In the genomic region with DNA sequence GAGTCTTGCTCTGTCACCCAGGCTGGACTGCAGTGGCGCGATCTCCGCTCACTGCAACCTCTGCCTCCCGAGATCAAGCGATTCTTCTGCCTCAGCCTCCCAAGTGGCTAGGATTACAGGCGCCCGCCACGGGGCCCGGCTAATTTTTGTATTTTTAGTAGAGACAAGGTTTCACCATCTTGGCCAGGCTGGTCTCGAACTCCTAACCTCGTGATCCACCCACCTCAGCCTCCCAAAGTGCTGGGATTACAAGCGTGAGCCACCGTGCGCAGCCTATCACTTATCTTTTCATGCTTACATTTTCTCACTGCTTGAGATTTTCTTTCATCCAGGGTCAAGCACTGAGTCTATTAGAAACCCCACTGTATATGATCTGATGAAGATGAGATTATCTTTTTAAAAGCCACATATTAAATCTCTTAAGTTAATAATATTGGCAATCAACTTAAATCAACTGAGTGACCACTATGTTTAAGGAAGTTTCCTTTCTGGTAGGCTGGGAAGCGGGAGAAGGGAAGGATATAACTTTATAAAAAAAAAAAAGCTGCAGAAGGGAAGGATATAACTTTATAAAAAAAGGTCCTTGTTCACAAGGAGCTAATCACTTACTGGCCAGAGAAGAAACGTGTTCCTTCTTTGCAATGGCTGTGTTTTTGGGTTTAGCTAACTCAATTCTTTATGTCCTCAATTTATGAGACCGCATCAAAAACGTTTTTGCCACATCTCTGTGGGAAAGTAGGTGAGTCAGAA, we compare ENCODE assay signal across 8 cellular contexts. TPM values are rescaled to one million over a fixed set of nuclear protein-coding genes. Genes with fewer than 3 reads are reported as not detected.
A peak's percentile ranks its signal among the peaks of the same experiment; 100 is the strongest.
DNase-seq lines count a peak whose midpoint lies in the region; ATAC-seq lines count a peak whose summit lies in the region.

No MANE protein-coding gene starts in this region.

- no peaks in the 10 kb centered on the region for H3K27me3 Mint-ChIP-seq in stimulated activated naive CD8-positive, alpha-beta T cell treated with anti-CD3 and anti-CD28 coated beads, Interleukin-15, Interleukin-2, amounts not matched to agents 100 ng/mL and 50 ng/mL, for 24 hours
- H3K27me3 Mint-ChIP-seq in activated naive CD8-positive, alpha-beta T cell treated with anti-CD3 and anti-CD28 coated beads, Interleukin-2, amount 10 ng/mL, durations not matched to agents 7 days and 5 days = no peaks in the 10 kb centered on the region

- peaks cover 34% of the 10 kb centered on the region for H3K4me1 Mint-ChIP-seq in stimulated activated naive CD8-positive, alpha-beta T cell treated with anti-CD3 and anti-CD28 coated beads, Interleukin-15, Interleukin-2, amounts not matched to agents 100 ng/mL and 50 ng/mL, for 24 hours (ENCODE audit: low read depth)
- peaks cover 13% of the 10 kb centered on the region for H3K4me1 Mint-ChIP-seq in activated naive CD8-positive, alpha-beta T cell treated with anti-CD3 and anti-CD28 coated beads, Interleukin-2, amount 10 ng/mL, durations not matched to agents 7 days and 5 days

- peaks cover 24% of the 10 kb centered on the region for H3K4me1 ChIP-seq in mononuclear cell (ENCODE audit: insufficient read depth, low read length)

- peak overlapping the region; percentile 99 for H3K27ac Mint-ChIP-seq in stimulated activated naive CD8-positive, alpha-beta T cell treated with anti-CD3 and anti-CD28 coated beads, Interleukin-15, Interleukin-2, amounts not matched to agents 100 ng/mL and 50 ng/mL, for 24 hours
- H3K27ac Mint-ChIP-seq in activated naive CD8-positive, alpha-beta T cell treated with anti-CD3 and anti-CD28 coated beads, Interleukin-2, amount 10 ng/mL, durations not matched to agents 7 days and 5 days = peak overlapping the region; percentile 100

- H3K4me3 ChIP-seq in mononuclear cell (ENCODE audit: low read length) = peak overlapping the region; percentile 96

- H3K4me3 Mint-ChIP-seq in stimulated activated naive CD8-positive, alpha-beta T cell treated with anti-CD3 and anti-CD28 coated beads, Interleukin-15, Interleukin-2, amounts not matched to agents 100 ng/mL and 50 ng/mL, for 24 hours = peak overlapping the region; percentile 95
- peak overlapping the region; percentile 92 for H3K4me3 Mint-ChIP-seq in activated naive CD8-positive, alpha-beta T cell treated with anti-CD3 and anti-CD28 coated beads, Interleukin-2, amount 10 ng/mL, durations not matched to agents 7 days and 5 days

- ATAC-seq in stimulated activated naive CD8-positive, alpha-beta T cell treated with anti-CD3 and anti-CD28 coated beads, Interleukin-15, Interleukin-2, amounts not matched to agents 100 U/mL and 50 U/mL, for 24 hours = no peak
- no peak for ATAC-seq in activated naive CD8-positive, alpha-beta T cell treated with anti-CD3 and anti-CD28 coated beads, Interleukin-2, amount 10 ng/mL, durations not matched to agents 7 days and 5 days (ENCODE audit: low read depth)
- ATAC-seq in HG03045 (IDR thresholded peaks at IDR 0.05; ENCODE audit: unreplicated experiment) = no peak
- ATAC-seq in HG03280 (IDR thresholded peaks at IDR 0.05; ENCODE audit: unreplicated experiment) = no peak

- no peaks in the 10 kb centered on the region for H3K9me3 Mint-ChIP-seq in stimulated activated naive CD8-positive, alpha-beta T cell treated with anti-CD3 and anti-CD28 coated beads, Interleukin-15, Interleukin-2, amounts not matched to agents 100 ng/mL and 50 ng/mL, for 24 hours
- no peaks in the 10 kb centered on the region for H3K9me3 Mint-ChIP-seq in activated naive CD8-positive, alpha-beta T cell treated with anti-CD3 and anti-CD28 coated beads, Interleukin-2, amount 10 ng/mL, durations not matched to agents 7 days and 5 days

- POLR2A ChIA-PET in activated naive CD8-positive, alpha-beta T cell treated with anti-CD3 and anti-CD28 coated beads, Interleukin-2, amount 10 ng/mL, durations not matched to agents 7 days and 5 days (lab: Charles Lee) = interaction anchor here (0.7 to 3.0 kb wide), 10 partner anchors 9 to 446 kb away, joined by 3 to 61 read pairs (median 3); partner anchors contain the start of gene SLC35E3

- DNase-seq in stimulated activated naive CD8-positive, alpha-beta T cell treated with anti-CD3 and anti-CD28 coated beads, Interleukin-15, Interleukin-2, amounts not matched to agents 100 U/mL and 50 U/mL, for 24 hours = no peak
- DNase-seq in activated naive CD8-positive, alpha-beta T cell treated with anti-CD3 and anti-CD28 coated beads, Interleukin-2, amount 10 ng/mL, durations not matched to agents 7 days and 5 days = no peak
- no peak for DNase-seq in SIG-M5 (lab: John Stamatoyannopoulos, UW)
- DNase-seq in NCI-H2029 treated with DMSO at 0.1 percent for 48 hours (lab: John Stamatoyannopoulos, UW) = no peak

- no peaks in the 10 kb centered on the region for H3K27me3 ChIP-seq in mononuclear cell (ENCODE audit: insufficient read depth, low read length)

- H3K9me3 ChIP-seq in mononuclear cell (ENCODE audit: low read depth, low read length) = no peaks in the 10 kb centered on the region

- H3K36me3 Mint-ChIP-seq in stimulated activated naive CD8-positive, alpha-beta T cell treated with anti-CD3 and anti-CD28 coated beads, Interleukin-15, Interleukin-2, amounts not matched to agents 100 ng/mL and 50 ng/mL, for 24 hours (ENCODE audit: low read depth) = peaks cover 26% of the 10 kb centered on the region
- H3K36me3 Mint-ChIP-seq in activated naive CD8-positive, alpha-beta T cell treated with anti-CD3 and anti-CD28 coated beads, Interleukin-2, amount 10 ng/mL, durations not matched to agents 7 days and 5 days = peaks cover 26% of the 10 kb centered on the region

RNA-seq across cellular contexts. Expression of gene MDM2, which starts 1.3 kb away (rescaled TPM):
- total RNA-seq in activated naive CD8-positive, alpha-beta T cell treated with anti-CD3 and anti-CD28 coated beads, Interleukin-2, amount 10 ng/mL, durations not matched to agents 7 days and 5 days = 100 to 1,000 TPM; 156 to 169 TPM
- total RNA-seq in mononuclear cell = 109 TPM
